ENCODE assay signal across 10 cellular contexts in genomic region chr10:32982293-32982709, GRCh38. TPM values are rescaled to one million over a fixed set of nuclear protein-coding genes. Genes with fewer than 3 reads are reported as not detected.
A peak's percentile ranks its signal among the peaks of the same experiment; 100 is the strongest.
DNase-seq lines count a peak whose midpoint lies in the region; ATAC-seq and TF ChIP-seq lines count a peak whose summit lies in the region.
"Had no signal": no experiment of that assay in that cellular context is flagged by ENCODE, and none has a peak within 500 bp of the region (broad histone marks: within the 10 kb centered on the region; RNA-seq: fewer than 3 reads in every experiment).

No MANE protein-coding gene starts in this region.

- peak overlapping the region; percentile 98 to 99 for H3K27ac Mint-ChIP-seq in effector memory CD8-positive, alpha-beta T cell
- H3K27ac Mint-ChIP-seq in naive thymus-derived CD4-positive, alpha-beta T cell: peak overlapping the region in 5 of 9 donors; percentile 2 to 91 (median 74)
- H3K27ac Mint-ChIP-seq: activated B cell treated with CpG ODN at 0.5 μM for 24 hours had no signal

- peak overlapping the region; percentile 95 for H3K4me3 Mint-ChIP-seq in effector memory CD8-positive, alpha-beta T cell
- H3K4me3 Mint-ChIP-seq in naive thymus-derived CD4-positive, alpha-beta T cell: peak overlapping the region in 3 of 10 donors; percentile 9 to 45 (median 29)
- H3K4me3 Mint-ChIP-seq: activated B cell treated with CpG ODN at 0.5 μM for 24 hours had no signal

- H2AFZ ChIP-seq in PC-3 (ENCODE audit: low read length): no peak overlapping the region

- in situ Hi-C loops in KBM-7 (cut with MboI; ENCODE audit: low pct_unique_long_range_greater_than_20kb, low sequenced_read_pairs): no loop called here

- H3F3A ChIP-seq in PC-3 (ENCODE audit: low read length, unreplicated experiment): peaks cover 39% of the 10 kb centered on the region

- CTCF ChIA-PET in PC-3 (lab: Charles Lee): interaction anchor here (1.0 kb wide), 1 partner anchor 20 kb away, joined by 3 read pairs; no protein-coding TSS in a partner anchor
- CTCF ChIA-PET in naive thymus-derived CD4-positive, alpha-beta T cell (lab: Charles Lee): no interaction called here

- peak overlapping the region; percentile 94 for H3K27ac ChIP-seq in PC-3 (ENCODE audit: low read length)
- peak overlapping the region; percentile 37 for H3K27ac ChIP-seq in naive thymus-derived CD4-positive, alpha-beta T cell (ENCODE audit: low read depth, low read length)

- intact Hi-C loops in PC-3 (cut with micrococcal nuclease): loop anchor here (1.0 kb wide), 1 partner anchor 23 kb away; no protein-coding TSS in a partner anchor
- intact Hi-C loops in naive thymus-derived CD4-positive, alpha-beta T cell (cut with micrococcal nuclease): loop anchor here in 1 of 2 donors (10.0 kb wide), 1 partner anchor 728 kb away; no protein-coding TSS in a partner anchor

- H3K4me3 ChIP-seq in AG09309 (ENCODE audit: control insufficient read depth, low read depth, low read length) (no peak overlapping the region), PC-3 (ENCODE audit: low read length) (peak overlapping the region; percentile 41)
- no peak overlapping the region for H3K4me3 ChIP-seq in naive thymus-derived CD4-positive, alpha-beta T cell (ENCODE audit: low read length)

- H3K4me1 Mint-ChIP-seq in effector memory CD8-positive, alpha-beta T cell (ENCODE audit: low read depth in 2 of 2): peaks cover 32 to 39% of the 10 kb centered on the region in 2 donors
- peaks cover 15 to 33% (median 24%) of the 10 kb centered on the region in 7 donors for H3K4me1 Mint-ChIP-seq in naive thymus-derived CD4-positive, alpha-beta T cell

- peak overlapping the region; percentile 88 for H3K9ac ChIP-seq in PC-3 (ENCODE audit: low read length)

- no peaks in the 10 kb centered on the region for H3K27me3 ChIP-seq in PC-3 (ENCODE audit: low read length)
- H3K27me3 ChIP-seq in naive thymus-derived CD4-positive, alpha-beta T cell (ENCODE audit: control insufficient read depth in 2 of 2, insufficient read depth in 2 of 2, low read length in 2 of 2): no peaks in the 10 kb centered on the region

- peaks cover 29% of the 10 kb centered on the region for H3K79me2 ChIP-seq in PC-3 (ENCODE audit: low read length)

- peak overlapping the region; percentile 79 for H3K4me2 ChIP-seq in PC-3 (ENCODE audit: low read length)

- TF ChIP-seq CTCF in AG09309 (IDR thresholded peaks at IDR 0.05; ENCODE audit: control insufficient read depth, insufficient read depth, low read depth, low read length, missing control alignments) (no peak), PC-3 (conservative IDR thresholded peaks at IDR 0.05; ENCODE audit: low read depth, low read length) (no peak)

- no peaks in the 10 kb centered on the region for H3K9me3 Mint-ChIP-seq in effector memory CD8-positive, alpha-beta T cell
- H3K9me3 Mint-ChIP-seq in naive thymus-derived CD4-positive, alpha-beta T cell: peaks cover 0 to 2% (median 0%) of the 10 kb centered on the region in 11 donors
- H3K9me3 Mint-ChIP-seq: activated B cell treated with CpG ODN at 0.5 μM for 24 hours had no signal

- H3K9me2 ChIP-seq in PC-3 (replicated peaks; ENCODE audit: low read length): no peaks in the 10 kb centered on the region

- peaks cover 14% of the 10 kb centered on the region for H3K36me3 Mint-ChIP-seq in effector memory CD8-positive, alpha-beta T cell (ENCODE audit: insufficient read depth)
- no peaks in the 10 kb centered on the region for H3K36me3 Mint-ChIP-seq in naive thymus-derived CD4-positive, alpha-beta T cell

- BruUV-seq in PC-3 (replicated peaks; lab: Mats Ljungman, UMichigan): no TSS peak

- H3K27me3 Mint-ChIP-seq in effector memory CD8-positive, alpha-beta T cell: no peaks in the 10 kb centered on the region
- peaks cover 0 to 4% (median 0%) of the 10 kb centered on the region in 5 donors for H3K27me3 Mint-ChIP-seq in naive thymus-derived CD4-positive, alpha-beta T cell
- H3K27me3 Mint-ChIP-seq: activated B cell treated with CpG ODN at 0.5 μM for 24 hours had no signal

- H3K4me1 ChIP-seq in PC-3 (ENCODE audit: insufficient read depth, low read length): peaks cover 72% of the 10 kb centered on the region
- H3K4me1 ChIP-seq in naive thymus-derived CD4-positive, alpha-beta T cell (ENCODE audit: control insufficient read depth in 2 of 2, insufficient read depth in 2 of 2, low read length in 2 of 2): peaks cover 11 to 32% of the 10 kb centered on the region in 2 donors

- no peaks in the 10 kb centered on the region for H4K20me1 ChIP-seq in PC-3 (ENCODE audit: low read length)

- H3K9me3 ChIP-seq in PC-3 (ENCODE audit: low read length): no peaks in the 10 kb centered on the region
- no peaks in the 10 kb centered on the region for H3K9me3 ChIP-seq in naive thymus-derived CD4-positive, alpha-beta T cell (ENCODE audit: control insufficient read depth in 2 of 3, low read length in 3 of 3)

- DNase-seq in AG09309 (ENCODE audit: low read depth) (peak; percentile 80), PC-3 (peak; percentile 98), retina (no peak), KBM-7 (no peak)
- no peak for DNase-seq in effector memory CD8-positive, alpha-beta T cell
- DNase-seq in naive thymus-derived CD4-positive, alpha-beta T cell: no peak
- DNase-seq: activated B cell treated with CpG ODN at 0.5 μM for 24 hours; stimulated activated CD4-positive, alpha-beta T cell treated with anti-CD3 and anti-CD28 coated beads, Interleukin-4, amount 100 ng/mL, for 24 hours had no signal

- POLR2A ChIA-PET in PC-3 (lab: Charles Lee; ENCODE audit: unreplicated experiment): interaction anchor here (0.5 to 2.4 kb wide), 5 partner anchors 23 to 51 kb away, joined by 3 to 37 read pairs (median 6); no protein-coding TSS in a partner anchor
- POLR2A ChIA-PET in naive thymus-derived CD4-positive, alpha-beta T cell (lab: Charles Lee): interaction anchor here (1.0 kb wide), 1 partner anchor 11 kb away, joined by 3 read pairs; no protein-coding TSS in a partner anchor

- H3K36me3 ChIP-seq in PC-3 (ENCODE audit: low read depth, low read length): no peaks in the 10 kb centered on the region
- no peaks in the 10 kb centered on the region for H3K36me3 ChIP-seq in naive thymus-derived CD4-positive, alpha-beta T cell (ENCODE audit: control insufficient read depth in 2 of 3, insufficient read depth in 3 of 3, low read length in 3 of 3)

- ATAC-seq in PC-3 (peak; percentile 28), HG03442 (IDR thresholded peaks at IDR 0.05; ENCODE audit: unreplicated experiment) (no peak), GM18498 (IDR thresholded peaks at IDR 0.05; ENCODE audit: unreplicated experiment) (no peak)
- no peak for ATAC-seq in effector memory CD8-positive, alpha-beta T cell (replicated peaks)
- ATAC-seq in naive thymus-derived CD4-positive, alpha-beta T cell: no peak

RNA-seq across cellular contexts. Expression of gene ITGB1, which starts 24.3 kb away (rescaled TPM):
- total RNA-seq in PC-3 (2014; rRNA removed): 956 and 1,010 TPM in 2 replicates
- 100 to 1,000 TPM in 1 of 5 experiments, 10 to 100 TPM in 4; 43.2 to 205 (median 60.8) TPM for total RNA-seq in naive thymus-derived CD4-positive, alpha-beta T cell
- 10 to 100 TPM; 26.5 to 36.1 TPM for polyA plus RNA-seq in naive thymus-derived CD4-positive, alpha-beta T cell

Comparison
In these comparisons a context has a peak if more than half of its experiments do, and no peak if none do; other contexts are left out.
1. DNase-seq: peak in AG09309 (single experiment) and PC-3 (single experiment); none in effector memory CD8-positive, alpha-beta T cell (0 of 3), naive thymus-derived CD4-positive, alpha-beta T cell (0 of 9), retina (single experiment) and KBM-7 (single experiment).